19 cellular contexts compared by ENCODE assay signal in genomic region chr12:104414581-104415305, GRCh38. TPM values are rescaled to one million over a fixed set of nuclear protein-coding genes. Genes with fewer than 3 reads are reported as not detected.
A peak's percentile ranks its signal among the peaks of the same experiment; 100 is the strongest.
DNase-seq lines count a peak whose midpoint lies in the region; ATAC-seq and TF ChIP-seq lines count a peak whose summit lies in the region.
"Had no signal": no experiment of that assay in that cellular context is flagged by ENCODE, and none has a peak within 500 bp of the region (broad histone marks: within the 10 kb centered on the region; RNA-seq: fewer than 3 reads in every experiment).

No MANE protein-coding gene starts in this region.

- no peaks in the 10 kb centered on the region for H3K9me3 ChIP-seq in PC-9 (ENCODE audit: insufficient read depth, low read depth)
- no peaks in the 10 kb centered on the region for H3K9me3 ChIP-seq in gastroesophageal sphincter
- H3K9me3 ChIP-seq: A549, HAP-1, lower lobe of right lung, right lobe of liver, upper lobe of left lung had no signal

- TF ChIP-seq POLR2A in gastroesophageal sphincter (IDR thresholded peaks at IDR 0.05), result no peak

- CTCF ChIA-PET in PC-9 (lab: Charles Lee), result interaction anchor here (0.6 kb wide), 1 partner anchor 213 kb away, joined by 4 read pairs; no protein-coding TSS in a partner anchor

- no peaks in the 10 kb centered on the region for H3K9me2 ChIP-seq in PC-9 (ENCODE audit: insufficient read depth)

- DNase-seq in A172 (ENCODE audit: low spot score) (peak; percentile 10), PC-9 (peak; percentile 53 to 98), germinal center (ENCODE audit: low spot score) (peak; percentile 65), DMS53 treated with DMSO at 0.1 percent for 48 hours (lab: John Stamatoyannopoulos, UW; ENCODE audit: unreplicated experiment) (no peak), NCI-H187 (lab: John Stamatoyannopoulos, UW) (no peak)
- DNase-seq in effector CD4-positive, alpha-beta T cell, result no peak
- DNase-seq: activated effector memory CD4-positive, alpha-beta T cell treated with anti-CD3 and anti-CD28 coated beads, Interleukin-2, amount 50 U/mL, for 16 hours; anterior cingulate cortex; CD4-positive, alpha-beta memory T cell; hypothalamus; lower lobe of right lung; nephron progenitor cell; PC-3; right lobe of liver; upper lobe of left lung had no signal

- 39 to 54% methylated on average over 5 of the region's 5 CpGs for WGBS in gastroesophageal sphincter (ENCODE audit: low coverage in 1 of 2), 2 donors

- H3K4me2 ChIP-seq in PC-9, result peak overlapping the region; percentile 54
- H3K4me2 ChIP-seq: A549 had no signal

- no peaks in the 10 kb centered on the region for H3K36me3 ChIP-seq in PC-9 (ENCODE audit: low read depth)
- no peaks in the 10 kb centered on the region for H3K36me3 ChIP-seq in gastroesophageal sphincter
- H3K36me3 ChIP-seq: HAP-1, lower lobe of right lung, right lobe of liver, upper lobe of left lung had no signal

- no peak overlapping the region; the same call in 1 of the 2 replicates for H3K4me3 ChIP-seq in PC-9
- no peak overlapping the region for H3K4me3 ChIP-seq in gastroesophageal sphincter
- H3K4me3 ChIP-seq: A549, HAP-1, lower lobe of right lung, right lobe of liver, upper lobe of left lung had no signal

- peaks cover 18% of the 10 kb centered on the region for H3K79me2 ChIP-seq in PC-9 (ENCODE audit: low read depth)

- H3K27me3 ChIP-seq in PC-9 (ENCODE audit: insufficient read depth, low read depth) (no peaks in the 10 kb centered on the region), gastroesophageal sphincter (peaks cover 6% of the 10 kb centered on the region)
- H3K27me3 ChIP-seq: right lobe of liver, upper lobe of left lung had no signal

- H2AFZ ChIP-seq in PC-9, result no peak overlapping the region

- H3K27ac ChIP-seq in PC-9 (peak overlapping the region; percentile 53), gastroesophageal sphincter (no peak overlapping the region)
- H3K27ac ChIP-seq: A549, lower lobe of right lung, right lobe of liver, upper lobe of left lung had no signal

- BruUV-seq in PC-9 (replicated peaks; lab: Mats Ljungman, UMichigan), result no TSS peak

- H4K20me1 ChIP-seq in PC-9 (ENCODE audit: insufficient read depth), result no peaks in the 10 kb centered on the region

- no peak for TF ChIP-seq EP300 in gastroesophageal sphincter (IDR thresholded peaks at IDR 0.05)

- peaks cover 79% of the 10 kb centered on the region for H3K4me1 ChIP-seq in PC-9 (replicated peaks; ENCODE audit: insufficient read depth)
- H3K4me1 ChIP-seq in gastroesophageal sphincter, result no peaks in the 10 kb centered on the region
- H3K4me1 ChIP-seq: HAP-1, lower lobe of right lung, upper lobe of left lung had no signal

- ATAC-seq in HG02938 (IDR thresholded peaks at IDR 0.05; ENCODE audit: unreplicated experiment) (peak; percentile 67), gastroesophageal sphincter (no peak)
- ATAC-seq: A549, lower lobe of right lung, PC-3, right lobe of liver had no signal

- peaks cover 64% of the 10 kb centered on the region for H3F3A ChIP-seq in PC-9 (ENCODE audit: insufficient read depth, low read depth)

- TF ChIP-seq CTCF in PC-9 (conservative IDR thresholded peaks at IDR 0.05), result no peak
- TF ChIP-seq CTCF in gastroesophageal sphincter (IDR thresholded peaks at IDR 0.05), result no peak

- POLR2A ChIA-PET in PC-9 (lab: Charles Lee; ENCODE audit: unreplicated experiment), result interaction anchor here (0.5 to 0.7 kb wide), 2 partner anchors 173 to 196 kb away, joined by 4 to 6 read pairs; no protein-coding TSS in a partner anchor

- intact Hi-C loops in PC-9 (cut with micrococcal nuclease; ENCODE audit: unreplicated experiment), result no loop called here

RNA-seq across cellular contexts. Expression of gene CHST11, which starts 42.0 kb away (rescaled TPM):
- total RNA-seq in A172 (2014; rRNA removed; shearing (Covaris generic)), result 4.7 and 8.4 TPM in 2 replicates
- total RNA-seq in PC-9 (2021), result 39.9 and 52.2 TPM in 2 replicates
- total RNA-seq in gastroesophageal sphincter, result 10 to 100 TPM in 2 of 4 donors, 1 to 10 TPM in 2; 4.3 to 15.6 (median 11.0) TPM

Comparison
In these comparisons a context has a peak if more than half of its experiments do, and no peak if none do; other contexts are left out.
1. DNase-seq: peak in A172 (single experiment), PC-9 (2 of 2) and germinal center (single experiment); none in DMS53 treated with DMSO at 0.1 percent for 48 hours (single experiment), NCI-H187 (0 of 2) and effector CD4-positive, alpha-beta T cell (single experiment).